Comparison of ENCODE assay signal across 21 cellular contexts in genomic region chr18:35507192-35507591, GRCh38. TPM values are rescaled to one million over a fixed set of nuclear protein-coding genes. Genes with fewer than 3 reads are reported as not detected.
DNase-seq lines count a peak whose midpoint lies in the region; ATAC-seq, FAIRE-seq and TF ChIP-seq lines count a peak whose summit lies in the region.
"Had no signal": no experiment of that assay in that cellular context is flagged by ENCODE, and none has a peak within 500 bp of the region (broad histone marks: within the 10 kb centered on the region; RNA-seq: fewer than 3 reads in every experiment).

No MANE protein-coding gene starts in this region.

- H3K27ac ChIP-seq in K562 (ENCODE audit: extremely low read depth, low read depth, low read length) (no peak overlapping the region), Karpas-422 (ENCODE audit: low read length) (no peak overlapping the region)
- H3K27ac ChIP-seq: BLaER1, Peyer's patch had no signal

- ATAC-seq in activated CD8-positive, alpha-beta T cell treated with anti-CD3 and anti-CD28 coated beads, Interleukin-2, amount 10 ng/mL, durations not matched to agents 7 days and 5 days: no peak
- ATAC-seq in activated CD8-positive, alpha-beta T cell treated with anti-CD3 and anti-CD28 coated beads for 36 hours: no peak
- 0 out of 3 replicates have a peak, but pooled peaks have one; percentile 7 for ATAC-seq in K562
- no peak for ATAC-seq in activated CD4-positive, CD25-positive, alpha-beta regulatory T cell treated with anti-CD3 and anti-CD28 coated beads, Interleukin-2, amount 50 U/mL, for 24 hours

- H3K9ac ChIP-seq in K562 (ENCODE audit: insufficient read depth in 1 of 2, low read depth in 2 of 2, low read length in 2 of 2): no peak overlapping the region; a peak in 1 of 4 replicates
- H3K9ac ChIP-seq in Karpas-422 (ENCODE audit: low read length): no peak overlapping the region
- H3K9ac ChIP-seq: BLaER1, SK-N-SH had no signal

- no peaks in the 10 kb centered on the region for H3K9me3 ChIP-seq in K562 (replicated peaks; ENCODE audit: control insufficient read depth, insufficient read depth, low read depth, low read length)
- no peaks in the 10 kb centered on the region for H3K9me3 ChIP-seq in Karpas-422 (ENCODE audit: low read length)
- H3K9me3 ChIP-seq: BLaER1, MG63, Peyer's patch, SK-N-SH had no signal

- no peaks in the 10 kb centered on the region for H3K9me3 Mint-ChIP-seq in activated CD8-positive, alpha-beta T cell treated with anti-CD3 and anti-CD28 coated beads, Interleukin-2, amount 10 ng/mL, durations not matched to agents 7 days and 5 days (ENCODE audit: insufficient read depth)
- H3K9me3 Mint-ChIP-seq in activated CD8-positive, alpha-beta T cell treated with anti-CD3 and anti-CD28 coated beads for 36 hours: no peaks in the 10 kb centered on the region

- BruUV-seq in K562 (replicated peaks; lab: Mats Ljungman, UMichigan): no TSS peak

- no peaks in the 10 kb centered on the region for H3K9me1 ChIP-seq in K562 (ENCODE audit: control insufficient read depth, insufficient read depth, low read length)

- TF ChIP-seq CTCF in activated CD8-positive, alpha-beta T cell treated with anti-CD3 and anti-CD28 coated beads for 36 hours (IDR thresholded peaks at IDR 0.05): no peak
- TF ChIP-seq CTCF in K562 (IDR thresholded peaks at IDR 0.05 in 2 of 3, conservative IDR thresholded peaks at IDR 0.05 in 1 of 3; ENCODE audit: insufficient read depth in 2 of 3, low read depth in 1 of 3, low read length in 3 of 3): no peak

- no peak for TF ChIP-seq EP300 in K562 (IDR thresholded peaks at IDR 0.05; ENCODE audit: low read length)

- CTCF ChIA-PET in activated CD8-positive, alpha-beta T cell treated with anti-CD3 and anti-CD28 coated beads, Interleukin-2, amount 10 ng/mL, durations not matched to agents 7 days and 5 days (lab: Charles Lee): no interaction called here
- CTCF ChIA-PET in activated CD8-positive, alpha-beta T cell treated with anti-CD3 and anti-CD28 coated beads for 36 hours (lab: Charles Lee): interaction anchor here (0.9 kb wide), 1 partner anchor 99 kb away, joined by 3 read pairs; no protein-coding TSS in a partner anchor
- CTCF ChIA-PET in K562 (lab: Yijun Ruan, JAX; ENCODE audit: low intra/inter-chr PET ratio): no interaction called here

- POLR2A ChIA-PET in activated CD8-positive, alpha-beta T cell treated with anti-CD3 and anti-CD28 coated beads, Interleukin-2, amount 10 ng/mL, durations not matched to agents 7 days and 5 days (lab: Charles Lee): no interaction called here
- POLR2A ChIA-PET in activated CD8-positive, alpha-beta T cell treated with anti-CD3 and anti-CD28 coated beads for 36 hours (lab: Charles Lee): no interaction called here
- POLR2A ChIA-PET in K562 (lab: Yijun Ruan, JAX): interaction anchor here (1.2 to 3.2 kb wide), 2 partner anchors 9 to 10 kb away, joined by 3 to 16 read pairs; partner anchors contain the start of gene INO80C

- H3K4me1 Mint-ChIP-seq in activated CD8-positive, alpha-beta T cell treated with anti-CD3 and anti-CD28 coated beads, Interleukin-2, amount 10 ng/mL, durations not matched to agents 7 days and 5 days (ENCODE audit: low read depth): peaks cover 1% of the 10 kb centered on the region
- no peaks in the 10 kb centered on the region for H3K4me1 Mint-ChIP-seq in activated CD8-positive, alpha-beta T cell treated with anti-CD3 and anti-CD28 coated beads for 36 hours (ENCODE audit: low read depth)

- H3K4me1 ChIP-seq in K562 (replicated peaks in 1 of 2; ENCODE audit: control insufficient read depth in 2 of 2, insufficient read depth in 2 of 2, low read length in 2 of 2): peaks cover 3 to 27% of the 10 kb centered on the region in 2 experiments
- H3K4me1 ChIP-seq in Karpas-422 (ENCODE audit: low read length): peaks cover 53% of the 10 kb centered on the region
- H3K4me1 ChIP-seq: Peyer's patch had no signal

- H3K4me3 Mint-ChIP-seq in activated CD8-positive, alpha-beta T cell treated with anti-CD3 and anti-CD28 coated beads, Interleukin-2, amount 10 ng/mL, durations not matched to agents 7 days and 5 days: no peak overlapping the region
- no peak overlapping the region for H3K4me3 Mint-ChIP-seq in activated CD8-positive, alpha-beta T cell treated with anti-CD3 and anti-CD28 coated beads for 36 hours
- H3K4me3 Mint-ChIP-seq: CD4-positive, CD25-positive, alpha-beta regulatory T cell had no signal

- FAIRE-seq in K562 (lab: Jason Lieb, UNC): no peak
- FAIRE-seq: GM18507 had no signal

- H2AFZ ChIP-seq in K562 (ENCODE audit: low read depth, low read length) (no peak overlapping the region), Karpas-422 (ENCODE audit: low read length) (no peak overlapping the region)

- peaks cover 3% of the 10 kb centered on the region for H3K27me3 Mint-ChIP-seq in activated CD8-positive, alpha-beta T cell treated with anti-CD3 and anti-CD28 coated beads, Interleukin-2, amount 10 ng/mL, durations not matched to agents 7 days and 5 days (ENCODE audit: low read depth)
- H3K27me3 Mint-ChIP-seq in activated CD8-positive, alpha-beta T cell treated with anti-CD3 and anti-CD28 coated beads for 36 hours: peaks cover 1% of the 10 kb centered on the region
- H3K27me3 Mint-ChIP-seq: CD4-positive, CD25-positive, alpha-beta regulatory T cell had no signal

- no peak overlapping the region for H3K27ac Mint-ChIP-seq in activated CD8-positive, alpha-beta T cell treated with anti-CD3 and anti-CD28 coated beads, Interleukin-2, amount 10 ng/mL, durations not matched to agents 7 days and 5 days
- H3K27ac Mint-ChIP-seq in activated CD8-positive, alpha-beta T cell treated with anti-CD3 and anti-CD28 coated beads for 36 hours: no peak overlapping the region
- H3K27ac Mint-ChIP-seq: CD4-positive, CD25-positive, alpha-beta regulatory T cell had no signal

- no peaks in the 10 kb centered on the region for H3K79me2 ChIP-seq in K562 (ENCODE audit: control insufficient read depth, insufficient read depth, low read length)
- H3K79me2 ChIP-seq in Karpas-422 (ENCODE audit: low read length): no peaks in the 10 kb centered on the region

- H3K9me2 ChIP-seq in Karpas-422 (replicated peaks; ENCODE audit: insufficient read depth, low read length): no peaks in the 10 kb centered on the region
- H3K9me2 ChIP-seq: SK-N-SH had no signal

- DNase-seq in activated CD8-positive, alpha-beta T cell treated with anti-CD3 and anti-CD28 coated beads, Interleukin-2, amount 10 ng/mL, durations not matched to agents 7 days and 5 days: peak; percentile 12
- DNase-seq in activated CD8-positive, alpha-beta T cell treated with anti-CD3 and anti-CD28 coated beads for 36 hours: no peak
- DNase-seq in K562 (ENCODE audit: extremely low read depth in 1 of 4, low spot score in 3 of 4) (no peak), left kidney (ENCODE audit: low read depth, low spot score) (peak; percentile 44), Karpas-422 (no peak), DMS 273 treated with DMSO at 0.1 percent for 48 hours (lab: John Stamatoyannopoulos, UW) (no peak)
- DNase-seq: 8988T; CD4-positive, CD25-positive, alpha-beta regulatory T cell; H7; KBM-7; MG63; NCI-H1105 treated with DMSO at 0.1 percent for 48 hours; NCI-H146; NCI-H1930; NCI-H2227 treated with DMSO at 0.1 percent for 48 hours; NCI-H526 treated with DMSO at 0.1 percent for 48 hours; Peyer's patch; SK-N-SH had no signal

- no peak for TF ChIP-seq POLR2A in K562 (conservative IDR thresholded peaks at IDR 0.05)

- in situ Hi-C loops in K562 (cut with MboI): no loop called here

- WGBS in K562 (ENCODE audit: insufficient coverage, low coverage, missing lambda C conversion rate): 61% methylated on average over 3 of the region's 3 CpGs

- H3K4me2 ChIP-seq in K562 (ENCODE audit: insufficient read depth, low read length) (no peak overlapping the region), Karpas-422 (ENCODE audit: low read depth, low read length, poor library complexity, severe bottlenecking) (no peak overlapping the region)
- H3K4me2 ChIP-seq: BLaER1, SK-N-SH had no signal

- no peaks in the 10 kb centered on the region for H3K36me3 ChIP-seq in K562 (ENCODE audit: control insufficient read depth, insufficient read depth, low read length)
- peaks cover 6% of the 10 kb centered on the region; the same call in 1 of the 2 replicates for H3K36me3 ChIP-seq in Karpas-422 (ENCODE audit: insufficient read depth, low read length)
- H3K36me3 ChIP-seq: BLaER1, MG63, Peyer's patch had no signal

- no peaks in the 10 kb centered on the region for H4K20me1 ChIP-seq in K562 (replicated peaks; ENCODE audit: control insufficient read depth, insufficient read depth, low read length)
- no peaks in the 10 kb centered on the region for H4K20me1 ChIP-seq in Karpas-422 (ENCODE audit: insufficient read depth, low read depth, low read length)
- H4K20me1 ChIP-seq: BLaER1 had no signal

- H3K4me3 ChIP-seq in K562 (no peak overlapping the region), Karpas-422 (ENCODE audit: low read length) (no peak overlapping the region)
- H3K4me3 ChIP-seq: BLaER1, MG63, Peyer's patch had no signal

- H3K27me3 ChIP-seq in K562 (ENCODE audit: control insufficient read depth in 2 of 2, insufficient read depth in 2 of 2, low read length in 2 of 2) (no peaks in the 10 kb centered on the region; a peak in 1 of 5 replicates), Karpas-422 (ENCODE audit: low read length) (no peaks in the 10 kb centered on the region)
- H3K27me3 ChIP-seq: BLaER1, MG63, Peyer's patch had no signal

- H3K36me3 Mint-ChIP-seq in activated CD8-positive, alpha-beta T cell treated with anti-CD3 and anti-CD28 coated beads, Interleukin-2, amount 10 ng/mL, durations not matched to agents 7 days and 5 days (ENCODE audit: low read depth): no peaks in the 10 kb centered on the region
- no peaks in the 10 kb centered on the region for H3K36me3 Mint-ChIP-seq in activated CD8-positive, alpha-beta T cell treated with anti-CD3 and anti-CD28 coated beads for 36 hours (ENCODE audit: low read depth)
- H3K36me3 Mint-ChIP-seq: CD4-positive, CD25-positive, alpha-beta regulatory T cell had no signal

- intact Hi-C loops in activated CD8-positive, alpha-beta T cell treated with anti-CD3 and anti-CD28 coated beads for 36 hours (cut with micrococcal nuclease): no loop called here
- intact Hi-C loops in K562 (cut with micrococcal nuclease): no loop called here

- TF ChIP-seq RAD21 in K562 (CRISPR knock-in tag; conservative IDR thresholded peaks at IDR 0.05 in 1 of 2, IDR thresholded peaks at IDR 0.05 in 1 of 2): no peak

RNA-seq across cellular contexts. Expression of gene INO80C, which starts 9.4 kb away (rescaled TPM):
- 10 to 100 TPM; 12.9 to 19.4 TPM for total RNA-seq in activated CD8-positive, alpha-beta T cell treated with anti-CD3 and anti-CD28 coated beads, Interleukin-2, amount 10 ng/mL, durations not matched to agents 7 days and 5 days
- total RNA-seq in activated CD8-positive, alpha-beta T cell treated with anti-CD3 and anti-CD28 coated beads for 36 hours: 10 to 100 TPM; 23.3 to 25.9 TPM
- total RNA-seq in K562 (2011; cell fraction: chromatin; rRNA removed; ENCODE audit: low replicate concordance): 9.7 and 20.7 TPM in 2 replicates
- total RNA-seq in K562 (2011; cell fraction: nucleolus; rRNA removed): 18.0 and 20.5 TPM in 2 replicates
- total RNA-seq in K562 (2011; cell fraction: nucleoplasm; rRNA removed): 18.2 and 19.3 TPM in 2 replicates
- total RNA-seq in K562 (2014; rRNA removed) (14.3 and 19.8 TPM in 2 replicates), K562 (2014; rRNA removed; fragmentation: Illumina TruSeq; extraction: Trizol) (21.4 and 21.6 TPM in 2 replicates), K562 (2015; rRNA removed; fragmentation: Illumina TruSeq; extraction: Trizol) (18.8 and 19.2 TPM in 2 replicates), K562 (2021) (42.1 and 46.6 TPM in 2 replicates)
- polyA plus RNA-seq in K562 (2011; rRNA removed) (33.6 and 34.8 TPM in 2 replicates), K562 (2014; fragmentation: Illumina TruSeq; extraction: Trizol) (46.6 and 49.8 TPM in 2 replicates), K562 (2014; fragmentation: Nextera tagmentation; extraction: Ambion mirVana) (10 to 100 TPM; 51.3 to 53.3 TPM), K562 (2014; rRNA removed) (35.3 and 52.2 TPM in 2 replicates)
- polyA plus RNA-seq in K562 (2011; cell fraction: cytosol; rRNA removed): 27.0 and 27.2 TPM in 2 replicates
- polyA plus RNA-seq in K562 (2011; cell fraction: nucleus; rRNA removed): 22.8 and 24.3 TPM in 2 replicates
- polyA plus RNA-seq in K562 (2012): 25.2 and 34.8 TPM in 2 replicates
- 13.7 and 16.1 TPM in 2 replicates for polyA minus RNA-seq in K562 (2011; rRNA and poly(A)+ RNA removed)
- polyA minus RNA-seq in K562 (2011; cell fraction: cytosol; rRNA and poly(A)+ RNA removed): 7.3 and 9.1 TPM in 2 replicates
- polyA minus RNA-seq in K562 (2011; cell fraction: nucleus; rRNA and poly(A)+ RNA removed): 10.4 and 14.7 TPM in 2 replicates
- total RNA-seq in Karpas-422 (2014; rRNA removed; shearing (Covaris generic); ENCODE audit: low replicate concordance): 83.4 and 108 TPM in 2 replicates

Comparison
In these comparisons a context has a peak if more than half of its experiments do, and no peak if none do; other contexts are left out.
1. DNase-seq: peak in activated CD8-positive, alpha-beta T cell treated with anti-CD3 and anti-CD28 coated beads, Interleukin-2, amount 10 ng/mL, durations not matched to agents 7 days and 5 days (single experiment) and left kidney (single experiment); none in activated CD8-positive, alpha-beta T cell treated with anti-CD3 and anti-CD28 coated beads for 36 hours (single experiment), K562 (0 of 4), Karpas-422 (single experiment) and DMS 273 treated with DMSO at 0.1 percent for 48 hours (single experiment).